In the genomic region with DNA sequence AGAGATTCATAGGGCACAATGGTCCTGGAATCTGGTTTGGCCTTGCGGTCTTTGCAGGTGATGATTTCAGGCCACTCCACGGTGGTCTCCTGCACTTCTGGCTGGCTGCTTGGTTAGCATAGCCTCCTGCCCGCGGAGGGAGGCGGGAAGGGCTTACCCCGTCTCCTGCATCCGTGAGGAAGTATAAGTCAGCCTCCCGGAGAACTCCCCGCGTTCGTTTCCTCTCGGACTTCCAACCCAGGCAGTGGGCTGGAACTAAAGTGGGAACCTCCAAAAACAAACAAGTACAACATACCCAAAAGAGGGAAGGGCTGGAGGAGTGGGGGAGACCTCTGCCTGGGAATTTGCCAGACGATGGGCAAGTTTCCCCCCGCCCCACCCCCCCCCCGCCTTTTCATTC, we compare ENCODE assay signal across 9 cellular contexts. TPM values are rescaled to one million over a fixed set of nuclear protein-coding genes. Genes with fewer than 3 reads are reported as not detected.
A peak's percentile ranks its signal among the peaks of the same experiment; 100 is the strongest.
DNase-seq lines count a peak whose midpoint lies in the region; ATAC-seq and TF ChIP-seq lines count a peak whose summit lies in the region.
"Had no signal": no experiment of that assay in that cellular context is flagged by ENCODE, and none has a peak within 500 bp of the region (broad histone marks: within the 10 kb centered on the region; RNA-seq: fewer than 3 reads in every experiment).

No MANE protein-coding gene starts in this region.

- no peak for TF ChIP-seq CTCF in right atrium auricular region (IDR thresholded peaks at IDR 0.05)
- no peak for TF ChIP-seq CTCF in retinal pigment epithelial cell (conservative IDR thresholded peaks at IDR 0.05; ENCODE audit: low read depth, low read length)

- peak overlapping the region; percentile 84 to 86 for H3K4me3 ChIP-seq in right atrium auricular region
- peak overlapping the region; percentile 64 for H3K4me3 ChIP-seq in retinal pigment epithelial cell (ENCODE audit: low read length)

- peaks cover 5% of the 10 kb centered on the region for H3K36me3 Mint-ChIP-seq in activated T-helper 17 cell treated with anti-CD3 and anti-CD28 coated beads, Interleukin-2, amount 50 U/mL, for 72 hours (ENCODE audit: low read depth)

- peaks cover 5% of the 10 kb centered on the region; the same call in 1 of the 2 replicates for H3K4me1 ChIP-seq in ES-I3 (ENCODE audit: insufficient read depth, low read length)
- H3K4me1 ChIP-seq in right atrium auricular region: peaks cover 0 to 54% of the 10 kb centered on the region in 2 donors

- peaks cover 64% of the 10 kb centered on the region for H3K27me3 Mint-ChIP-seq in activated T-helper 17 cell treated with anti-CD3 and anti-CD28 coated beads, Interleukin-2, amount 50 U/mL, for 72 hours

- H3K9ac ChIP-seq in ES-I3 (ENCODE audit: low read depth, low read length): peak overlapping the region; percentile 98

- no peaks in the 10 kb centered on the region for H3K27me3 ChIP-seq in right atrium auricular region

- no peak for ATAC-seq in activated T-helper 17 cell treated with anti-CD3 and anti-CD28 coated beads, Interleukin-2, amount 50 U/mL, for 72 hours (replicated peaks)
- ATAC-seq in GM21381 (IDR thresholded peaks at IDR 0.05; ENCODE audit: unreplicated experiment): no peak

- H3K4me1 Mint-ChIP-seq in activated T-helper 17 cell treated with anti-CD3 and anti-CD28 coated beads, Interleukin-2, amount 50 U/mL, for 72 hours: peaks cover 7% of the 10 kb centered on the region

- H3K9me3 ChIP-seq in ES-I3 (ENCODE audit: control insufficient read depth, insufficient read depth, low read length): no peaks in the 10 kb centered on the region
- no peaks in the 10 kb centered on the region for H3K9me3 ChIP-seq in right atrium auricular region

- no peaks in the 10 kb centered on the region for H3K9me3 Mint-ChIP-seq in activated T-helper 17 cell treated with anti-CD3 and anti-CD28 coated beads, Interleukin-2, amount 50 U/mL, for 72 hours

- DNase-seq in right atrium auricular region (ENCODE audit: low spot score) (peak; percentile 75), retinal pigment epithelial cell (ENCODE audit: low read depth) (no peak), NCI-H2196 (lab: John Stamatoyannopoulos, UW; ENCODE audit: unreplicated experiment) (no peak)
- no peak for DNase-seq in stimulated activated CD4-positive, alpha-beta T cell treated with anti-CD3 and anti-CD28 coated beads, Interleukin-2, amount 100 ng/mL, for 24 hours
- DNase-seq in stimulated activated CD4-positive, alpha-beta T cell treated with anti-CD3 and anti-CD28 coated beads, Interleukin-15, amount 100 ng/mL, for 24 hours: no peak

- H3K36me3 ChIP-seq in ES-I3 (ENCODE audit: insufficient read depth, low read length): peaks cover 22% of the 10 kb centered on the region
- H3K36me3 ChIP-seq in right atrium auricular region: peaks cover 35% of the 10 kb centered on the region

- peak overlapping the region; percentile 98 for H3K27ac ChIP-seq in right atrium auricular region

- H3K27ac Mint-ChIP-seq in activated T-helper 17 cell treated with anti-CD3 and anti-CD28 coated beads, Interleukin-2, amount 50 U/mL, for 72 hours: no peak overlapping the region

- H3K4me3 Mint-ChIP-seq in activated T-helper 17 cell treated with anti-CD3 and anti-CD28 coated beads, Interleukin-2, amount 50 U/mL, for 72 hours: peak overlapping the region; percentile 72

RNA-seq across cellular contexts. Expression of a gene that starts 0.9 kb away (rescaled TPM):
- not detected for total RNA-seq in activated T-helper 17 cell treated with anti-CD3 and anti-CD28 coated beads, Interleukin-2, amount 50 U/mL, for 72 hours
- total RNA-seq in right atrium auricular region: 100 to 1,000 TPM in 1 of 2 donors, 10 to 100 TPM in 1; 41.8 to 156 TPM
- total RNA-seq: T-helper 1 cell treated with Interleukin-12 subunit alpha and Interleukin-12 subunit beta and Interleukin-4 antibody, amounts not matched to agents 30 ng/mL and 1 ng/mL, for 36 hours had no signal

Comparison
In these comparisons a context has a peak if more than half of its experiments do, and no peak if none do; other contexts are left out.
1. RNA of a gene that starts 0.9 kb away (total RNA-seq): 41.8 to 156 TPM in right atrium auricular region; not detected in activated T-helper 17 cell treated with anti-CD3 and anti-CD28 coated beads, Interleukin-2, amount 50 U/mL, for 72 hours; every median in the first group is over 10 times any median in the second.